Comparison of ENCODE assay signal across 25 cellular contexts in genomic region chr21:45822002-45822397, GRCh38.
"Had no signal": no experiment of that assay in that cellular context is flagged by ENCODE, and none has a peak within 500 bp of the region (broad histone marks: within the 10 kb centered on the region; RNA-seq: fewer than 3 reads in every experiment).

No MANE protein-coding gene starts in this region.

- H3K79me2 ChIP-seq: hepatocyte had no signal

- H3K4me2 ChIP-seq: hepatocyte, smooth muscle cell had no signal

- DNase-seq: activated CD4-positive, alpha-beta T cell treated with anti-CD3 and anti-CD28 coated beads for 4 hours; activated gamma-delta T cell; activated naive CD4-positive, alpha-beta T cell treated with anti-CD3 and anti-CD28 coated beads, Interleukin-2, amount 50 U/mL, for 16 hours; activated T-cell treated with anti-CD3 and anti-CD28 coated beads, Interleukin-2, amount 50 U/mL, for 4 hours; dermis blood vessel endothelial cell; effector memory CD4-positive, alpha-beta T cell; foreskin melanocyte; immature natural killer cell; left ventricle myocardium inferior; mammary epithelial cell; midbrain; natural killer cell; stimulated activated CD4-positive, alpha-beta T cell treated with anti-CD3 and anti-CD28 coated beads, Interleukin-15, amount 100 ng/mL, for 24 hours; stimulated activated naive B cell treated with anti-CD40 and anti-IgM and Interleukin-4, amounts not matched to agents 10 μg/mL and 1 μg/mL and 100 μg/mL, for 72 hours; T-helper 1 cell; T-helper 9 cell; upper lobe of left lung had no signal

- H3K36me3 ChIP-seq: left ventricle myocardium inferior, pancreas, thoracic aorta, upper lobe of left lung had no signal

- ATAC-seq: activated T-cell treated with anti-CD3 and anti-CD28 coated beads, Interleukin-2, amount 50 U/mL, for 4 hours; esophagus mucosa; natural killer cell; pancreas; psoas muscle; sciatic nerve; stimulated activated naive B cell treated with anti-CD40 and anti-IgM and Interleukin-4, amounts not matched to agents 10 μg/mL and 1 μg/mL and 100 μg/mL, for 72 hours had no signal

- H3K27me3 ChIP-seq: hepatocyte, pancreas, SJSA1, upper lobe of left lung had no signal

- H3K4me3 ChIP-seq: hepatocyte, left ventricle myocardium inferior, pancreas, psoas muscle, SJSA1, smooth muscle cell, thoracic aorta, upper lobe of left lung had no signal

- H3K27ac ChIP-seq: hepatocyte, left ventricle myocardium inferior, pancreas, psoas muscle, SJSA1, thoracic aorta, upper lobe of left lung had no signal

- FAIRE-seq: pancreas had no signal

- H2AFZ ChIP-seq: hepatocyte had no signal

- H3K9me3 ChIP-seq: left ventricle myocardium inferior, pancreas, psoas muscle, SJSA1, thoracic aorta, upper lobe of left lung had no signal

- H3K4me1 ChIP-seq: left ventricle myocardium inferior, pancreas, psoas muscle had no signal
